ENCODE assay signal across 2 cellular contexts in the genomic region with DNA sequence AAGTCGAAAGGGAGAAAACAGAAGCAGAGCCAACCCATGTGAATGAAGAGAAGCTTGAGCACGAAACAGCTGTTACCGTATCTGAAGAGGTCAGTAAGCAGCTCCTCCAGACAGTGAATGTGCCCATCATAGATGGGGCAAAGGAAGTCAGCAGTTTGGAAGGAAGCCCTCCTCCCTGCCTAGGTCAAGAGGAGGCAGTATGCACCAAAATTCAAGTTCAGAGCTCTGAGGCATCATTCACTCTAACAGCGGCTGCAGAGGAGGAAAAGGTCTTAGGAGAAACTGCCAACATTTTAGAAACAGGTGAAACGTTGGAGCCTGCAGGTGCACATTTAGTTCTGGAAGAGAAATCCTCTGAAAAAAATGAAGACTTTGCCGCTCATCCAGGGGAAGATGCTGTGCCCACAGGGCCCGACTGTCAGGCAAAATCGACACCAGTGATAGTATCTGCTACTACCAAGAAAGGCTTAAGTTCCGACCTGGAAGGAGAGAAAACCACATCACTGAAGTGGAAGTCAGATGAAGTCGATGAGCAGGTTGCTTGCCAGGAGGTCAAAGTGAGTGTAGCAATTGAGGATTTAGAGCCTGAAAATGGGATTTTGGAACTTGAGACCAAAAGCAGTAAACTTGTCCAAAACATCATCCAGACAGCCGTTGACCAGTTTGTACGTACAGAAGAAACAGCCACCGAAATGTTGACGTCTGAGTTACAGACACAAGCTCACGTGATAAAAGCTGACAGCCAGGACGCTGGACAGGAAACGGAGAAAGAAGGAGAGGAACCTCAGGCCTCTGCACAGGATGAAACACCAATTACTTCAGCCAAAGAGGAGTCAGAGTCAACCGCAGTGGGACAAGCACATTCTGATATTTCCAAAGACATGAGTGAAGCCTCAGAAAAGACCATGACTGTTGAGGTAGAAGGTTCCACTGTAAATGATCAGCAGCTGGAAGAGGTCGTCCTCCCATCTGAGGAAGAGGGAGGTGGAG.
TF ChIP-seq lines count a peak whose summit lies in the region.

No MANE protein-coding gene starts in this region.

TF ChIP-seq in PFSK-1, 5 proteins besides CTCF, POLR2A, EP300 and RAD21:
- TF ChIP-seq SIN3A (IDR thresholded peaks at IDR 0.05; ENCODE audit: borderline replicate concordance, insufficient read depth, low read length) (peak; percentile 61; the same call in 1 of the 2 replicates), TAF1 (IDR thresholded peaks at IDR 0.05; ENCODE audit: borderline replicate concordance, insufficient read depth, low read length) (no peak), POLR2AphosphoS5 (IDR thresholded peaks at IDR 0.05; ENCODE audit: low read depth, low read length) (no peak), FOXP2 (optimal IDR thresholded peaks at IDR 0.05; ENCODE audit: borderline replicate concordance, extremely low read depth, extremely low read length, insufficient read depth) (peak; percentile 22)
- TF ChIP-seq, protein P1, sequence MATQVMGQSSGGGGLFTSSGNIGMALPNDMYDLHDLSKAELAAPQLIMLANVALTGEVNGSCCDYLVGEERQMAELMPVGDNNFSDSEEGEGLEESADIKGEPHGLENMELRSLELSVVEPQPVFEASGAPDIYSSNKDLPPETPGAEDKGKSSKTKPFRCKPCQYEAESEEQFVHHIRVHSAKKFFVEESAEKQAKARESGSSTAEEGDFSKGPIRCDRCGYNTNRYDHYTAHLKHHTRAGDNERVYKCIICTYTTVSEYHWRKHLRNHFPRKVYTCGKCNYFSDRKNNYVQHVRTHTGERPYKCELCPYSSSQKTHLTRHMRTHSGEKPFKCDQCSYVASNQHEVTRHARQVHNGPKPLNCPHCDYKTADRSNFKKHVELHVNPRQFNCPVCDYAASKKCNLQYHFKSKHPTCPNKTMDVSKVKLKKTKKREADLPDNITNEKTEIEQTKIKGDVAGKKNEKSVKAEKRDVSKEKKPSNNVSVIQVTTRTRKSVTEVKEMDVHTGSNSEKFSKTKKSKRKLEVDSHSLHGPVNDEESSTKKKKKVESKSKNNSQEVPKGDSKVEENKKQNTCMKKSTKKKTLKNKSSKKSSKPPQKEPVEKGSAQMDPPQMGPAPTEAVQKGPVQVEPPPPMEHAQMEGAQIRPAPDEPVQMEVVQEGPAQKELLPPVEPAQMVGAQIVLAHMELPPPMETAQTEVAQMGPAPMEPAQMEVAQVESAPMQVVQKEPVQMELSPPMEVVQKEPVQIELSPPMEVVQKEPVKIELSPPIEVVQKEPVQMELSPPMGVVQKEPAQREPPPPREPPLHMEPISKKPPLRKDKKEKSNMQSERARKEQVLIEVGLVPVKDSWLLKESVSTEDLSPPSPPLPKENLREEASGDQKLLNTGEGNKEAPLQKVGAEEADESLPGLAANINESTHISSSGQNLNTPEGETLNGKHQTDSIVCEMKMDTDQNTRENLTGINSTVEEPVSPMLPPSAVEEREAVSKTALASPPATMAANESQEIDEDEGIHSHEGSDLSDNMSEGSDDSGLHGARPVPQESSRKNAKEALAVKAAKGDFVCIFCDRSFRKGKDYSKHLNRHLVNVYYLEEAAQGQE (IDR thresholded peaks at IDR 0.05; ENCODE audit: insufficient read depth in 1 of 2, low read depth in 2 of 2, low read length in 2 of 2): peak in 1 of 2 experiments; percentile 60; a peak in 1 of 4 replicates
TF ChIP-seq in PFSK-1: peak in this region for 3.

TF ChIP-seq in endothelial cell of umbilical vein, 7 proteins besides CTCF, POLR2A, EP300 and RAD21:
- TF ChIP-seq POLR2AphosphoS5 (IDR thresholded peaks at IDR 0.05; ENCODE audit: insufficient read depth, low read depth, low read length) (no peak), MYC (IDR thresholded peaks at IDR 0.05; ENCODE audit: low read depth, low read length) (no peak), GATA2 (IDR thresholded peaks at IDR 0.05; ENCODE audit: insufficient read depth, insufficient read length, low read depth, low read length) (no peak), EZH2 (IDR thresholded peaks at IDR 0.05; ENCODE audit: borderline replicate concordance, low read depth, low read length, severe bottlenecking) (no peak), JUN (IDR thresholded peaks at IDR 0.05; ENCODE audit: borderline replicate concordance, insufficient read depth, insufficient read length, low read depth) (no peak), FOS (IDR thresholded peaks at IDR 0.05; ENCODE audit: borderline replicate concordance, insufficient read depth, low read length) (no peak)
- TF ChIP-seq, protein P2, sequence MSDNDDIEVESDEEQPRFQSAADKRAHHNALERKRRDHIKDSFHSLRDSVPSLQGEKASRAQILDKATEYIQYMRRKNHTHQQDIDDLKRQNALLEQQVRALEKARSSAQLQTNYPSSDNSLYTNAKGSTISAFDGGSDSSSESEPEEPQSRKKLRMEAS (IDR thresholded peaks at IDR 0.05; ENCODE audit: insufficient read depth, insufficient read length): no peak
